9 cellular contexts compared by ENCODE assay signal in the genomic region with DNA sequence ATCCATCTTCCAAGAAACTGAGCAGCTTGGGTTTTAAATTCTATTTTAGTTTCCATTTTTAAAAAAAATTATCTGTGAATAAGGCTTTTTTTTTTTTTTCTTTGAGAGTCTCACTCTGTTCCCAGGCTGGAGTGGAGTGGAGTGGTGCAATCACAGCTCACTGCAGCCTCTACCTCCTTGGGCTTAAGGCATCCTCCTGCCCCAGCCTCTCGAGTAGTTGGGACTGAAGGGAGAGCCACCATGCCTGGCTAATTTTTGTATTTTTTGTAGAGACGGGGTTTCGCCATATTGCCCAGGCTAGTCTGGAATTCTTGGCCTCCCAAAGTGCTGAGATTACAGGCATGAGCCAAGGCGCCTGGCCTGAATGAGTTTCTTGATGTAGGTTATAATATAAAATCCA. TPM values are rescaled to one million over a fixed set of nuclear protein-coding genes. Genes with fewer than 3 reads are reported as not detected.
DNase-seq lines count a peak whose midpoint lies in the region; ATAC-seq, FAIRE-seq and TF ChIP-seq lines count a peak whose summit lies in the region.
"Had no signal": no experiment of that assay in that cellular context is flagged by ENCODE, and none has a peak within 500 bp of the region (broad histone marks: within the 10 kb centered on the region; RNA-seq: fewer than 3 reads in every experiment).

No MANE protein-coding gene starts in this region.

- peak overlapping the region; percentile 99 for H3K4me3 Mint-ChIP-seq in activated CD4-positive, alpha-beta memory T cell treated with anti-CD3 and anti-CD28 coated beads for 36 hours

- ATAC-seq in HepG2 (no peak), right lobe of liver (no peak), GM19463 (IDR thresholded peaks at IDR 0.05; ENCODE audit: unreplicated experiment) (no peak)

- H3K36me3 Mint-ChIP-seq in activated CD4-positive, alpha-beta memory T cell treated with anti-CD3 and anti-CD28 coated beads for 36 hours: peaks cover 51% of the 10 kb centered on the region

- POLR2A ChIA-PET in HepG2 (lab: Yijun Ruan, JAX): no interaction called here
- POLR2A ChIA-PET in activated CD4-positive, alpha-beta memory T cell treated with anti-CD3 and anti-CD28 coated beads for 36 hours (lab: Charles Lee): interaction anchor here (0.6 to 1.9 kb wide), 6 partner anchors 9 to 71 kb away, joined by 3 to 6 read pairs (median 5); partner anchors contain the start of gene HNRNPD

- BruUV-seq in HepG2 (replicated peaks; lab: Mats Ljungman, UMichigan): no TSS peak

- peak overlapping the region; percentile 94 for H3K4me2 ChIP-seq in HepG2 (ENCODE audit: low read depth, low read length)

- TF ChIP-seq EP300 in HepG2 (IDR thresholded peaks at IDR 0.05; ENCODE audit: low read depth in 2 of 2, low read length in 2 of 2) (no peak), HepG2 (CRISPR knock-in tag; IDR thresholded peaks at IDR 0.05; ENCODE audit: borderline replicate concordance) (no peak)

- TF ChIP-seq RAD21 in HepG2 (CRISPR knock-in tag; IDR thresholded peaks at IDR 0.05): no peak

- 68% methylated on average over 4 of the region's 4 CpGs for WGBS in HepG2 (ENCODE audit: low lambda C conversion rate)
- 88% methylated on average over 4 of the region's 4 CpGs for WGBS in right lobe of liver (ENCODE audit: insufficient coverage, low coverage, low lambda C conversion rate, missing lambda C conversion rate)

- H4K20me1 ChIP-seq in HepG2 (ENCODE audit: insufficient read depth, low read length): peaks cover 29% of the 10 kb centered on the region

- no peak overlapping the region for H3K27ac Mint-ChIP-seq in activated CD4-positive, alpha-beta memory T cell treated with anti-CD3 and anti-CD28 coated beads for 36 hours

- H3K36me3 ChIP-seq in HepG2 (replicated peaks in 1 of 2; ENCODE audit: control insufficient read depth in 1 of 2, insufficient read depth in 2 of 2, low read length in 2 of 2): peaks cover 0 to 12% of the 10 kb centered on the region in 2 experiments; a peak in 4 of 5 replicates
- peaks cover 0 to 4% (median 2%) of the 10 kb centered on the region in 4 donors for H3K36me3 ChIP-seq in right lobe of liver
- peaks cover 13% of the 10 kb centered on the region for H3K36me3 ChIP-seq in iPS-15b (ENCODE audit: control insufficient read depth, insufficient read depth, low read length)

- no peak overlapping the region for H2AFZ ChIP-seq in HepG2 (ENCODE audit: low read length)

- CTCF ChIA-PET in HepG2 (lab: Yijun Ruan, JAX; ENCODE audit: low intra/inter-chr PET ratio, low total read pairs): no interaction called here
- CTCF ChIA-PET in activated CD4-positive, alpha-beta memory T cell treated with anti-CD3 and anti-CD28 coated beads for 36 hours (lab: Charles Lee): interaction anchor here (0.9 to 1.4 kb wide), 3 partner anchors 30 to 60 kb away, joined by 3 to 10 read pairs (median 3); no protein-coding TSS in a partner anchor

- H3K27ac ChIP-seq in HepG2 (ENCODE audit: extremely low read length, insufficient read depth, low read length): no peak overlapping the region
- H3K27ac ChIP-seq in right lobe of liver: no peak overlapping the region

- H3K4me3 ChIP-seq in HepG2 (replicated peaks in 1 of 3; ENCODE audit: insufficient read depth in 1 of 3, low read depth in 2 of 3, low read length in 3 of 3) (peak overlapping the region in 2 of 3 experiments; percentile 74 to 79; a peak in 4 of 6 replicates), right lobe of liver (no peak overlapping the region), iPS-15b (ENCODE audit: low read depth, low read length) (peak overlapping the region; percentile 84)

- DNase-seq in HepG2 (ENCODE audit: low spot score) (no peak), right lobe of liver (no peak), HPDE6-E6E7 (ENCODE audit: extremely low spot score) (no peak), NCI-H526 (lab: John Stamatoyannopoulos, UW) (no peak), glomerular visceral epithelial cell (ENCODE audit: extremely low spot score) (no peak)
- no peak for DNase-seq in activated CD4-positive, alpha-beta memory T cell treated with anti-CD3 and anti-CD28 coated beads for 36 hours
- DNase-seq: NCI-H69 had no signal

- H3K4me1 Mint-ChIP-seq in activated CD4-positive, alpha-beta memory T cell treated with anti-CD3 and anti-CD28 coated beads for 36 hours (ENCODE audit: low read depth): peaks cover 52% of the 10 kb centered on the region

- no peaks in the 10 kb centered on the region for H3K9me3 ChIP-seq in HepG2 (ENCODE audit: low read length)
- no peaks in the 10 kb centered on the region for H3K9me3 ChIP-seq in right lobe of liver
- H3K9me3 ChIP-seq in iPS-15b (ENCODE audit: control insufficient read depth, insufficient read depth, low read length): no peaks in the 10 kb centered on the region

- H3K27me3 ChIP-seq in HepG2 (ENCODE audit: control insufficient read depth in 1 of 2, insufficient read depth in 2 of 2, low read length in 2 of 2) (no peaks in the 10 kb centered on the region; a peak in 1 of 5 replicates), right lobe of liver (no peaks in the 10 kb centered on the region), iPS-15b (ENCODE audit: control insufficient read depth, insufficient read depth, low read length) (no peaks in the 10 kb centered on the region)

- no peak for TF ChIP-seq CTCF in HepG2 (CRISPR knock-in tag; IDR thresholded peaks at IDR 0.05)
- TF ChIP-seq CTCF in right lobe of liver (IDR thresholded peaks at IDR 0.05): no peak

- no peaks in the 10 kb centered on the region for H3K27me3 Mint-ChIP-seq in activated CD4-positive, alpha-beta memory T cell treated with anti-CD3 and anti-CD28 coated beads for 36 hours

- peak overlapping the region; percentile 99; the same call in 1 of the 2 replicates for H3K9ac ChIP-seq in HepG2 (ENCODE audit: insufficient read depth, low read depth, low read length)
- H3K9ac ChIP-seq in iPS-15b (ENCODE audit: low read depth, low read length): no peak overlapping the region

- peaks cover 86% of the 10 kb centered on the region for H3K79me2 ChIP-seq in HepG2 (ENCODE audit: insufficient read depth, low read length)

- H3K9me3 Mint-ChIP-seq in activated CD4-positive, alpha-beta memory T cell treated with anti-CD3 and anti-CD28 coated beads for 36 hours: no peaks in the 10 kb centered on the region

- no peak for FAIRE-seq in HepG2 (lab: Jason Lieb, UNC)

- intact Hi-C loops in HepG2 (cut with micrococcal nuclease; ENCODE audit: unreplicated experiment) (loop anchor here (10.0 kb wide), 1 partner anchor 147 kb away; no protein-coding TSS in a partner anchor), right lobe of liver (cut with DNase I) (no loop called here)
- intact Hi-C loops in activated CD4-positive, alpha-beta memory T cell treated with anti-CD3 and anti-CD28 coated beads for 36 hours (cut with micrococcal nuclease): loop anchor here (2.0 to 5.0 kb wide), 3 partner anchors 579 to 1025 kb away; partner anchors contain the start of genes HELQ, LIN54, MRPS18C and PLAC8

- TF ChIP-seq POLR2A in HepG2 (IDR thresholded peaks at IDR 0.05; ENCODE audit: insufficient read depth in 1 of 2, low read depth in 2 of 2, low read length in 2 of 2) (no peak), right lobe of liver (IDR thresholded peaks at IDR 0.05) (no peak)

- H3K4me1 ChIP-seq in HepG2 (ENCODE audit: insufficient read depth, low read length) (peaks cover 59% of the 10 kb centered on the region), right lobe of liver (peaks cover 0 to 22% (median 4%) of the 10 kb centered on the region in 4 donors), iPS-15b (ENCODE audit: control insufficient read depth, insufficient read depth, low read length) (peaks cover 3% of the 10 kb centered on the region)

- in situ Hi-C loops in HepG2 (cut with HindIII; ENCODE audit: extremely low pct_ligation_motif_present, low pct_unique_long_range_greater_than_20kb): no loop called here

RNA-seq across cellular contexts. Expression of gene ENOPH1, which starts 1.4 kb away (rescaled TPM):
- 64.3 and 80.0 TPM in 2 replicates for total RNA-seq in HepG2 (2016; rRNA removed; fragmentation: Illumina TruSeq; extraction: Trizol)
- 8.7 and 10.0 TPM in 2 replicates for total RNA-seq in HepG2 (2016; cell fraction: cytosol; rRNA removed; fragmentation: Illumina TruSeq; extraction: Trizol; ENCODE audit: low read depth)
- total RNA-seq in HepG2 (2016; cell fraction: insoluble cytoplasmic fraction; rRNA removed; fragmentation: Illumina TruSeq; extraction: Trizol): 60.9 and 87.4 TPM in 2 replicates
- 29.1 and 30.2 TPM in 2 replicates for total RNA-seq in HepG2 (2016; cell fraction: membrane; rRNA removed; fragmentation: Illumina TruSeq; extraction: Trizol)
- total RNA-seq in HepG2 (2016; cell fraction: nucleus; rRNA removed; fragmentation: Illumina TruSeq; extraction: Trizol): 33.0 and 36.6 TPM in 2 replicates
- polyA plus RNA-seq in HepG2 (2011; rRNA removed): 14.2 and 15.5 TPM in 2 replicates
- 11.8 and 14.5 TPM in 2 replicates for polyA plus RNA-seq in HepG2 (2011; cell fraction: cytosol; rRNA removed)
- polyA plus RNA-seq in HepG2 (2011; cell fraction: nucleus; rRNA removed): 5.0 and 6.3 TPM in 2 replicates
- polyA plus RNA-seq in HepG2 (2012): 32.4 and 38.2 TPM in 2 replicates
- 8.3 and 10.4 TPM in 2 replicates for polyA plus RNA-seq in HepG2 (2016; cell fraction: cytosol; fragmentation: Illumina TruSeq; extraction: Trizol; ENCODE audit: low read depth)
- polyA plus RNA-seq in HepG2 (2016; cell fraction: insoluble cytoplasmic fraction; fragmentation: Illumina TruSeq; extraction: Trizol; ENCODE audit: low read depth): 106 and 112 TPM in 2 replicates
- polyA plus RNA-seq in HepG2 (2016; cell fraction: membrane; fragmentation: Illumina TruSeq; extraction: Trizol; ENCODE audit: low read depth): 27.5 and 27.7 TPM in 2 replicates
- 48.1 and 48.2 TPM in 2 replicates for polyA plus RNA-seq in HepG2 (2016; cell fraction: nucleus; fragmentation: Illumina TruSeq; extraction: Trizol; ENCODE audit: insufficient read depth, low read depth)
- 5.7 and 11.9 TPM in 2 replicates for polyA minus RNA-seq in HepG2 (2011; rRNA and poly(A)+ RNA removed; ENCODE audit: low replicate concordance)
- polyA minus RNA-seq in HepG2 (2011; cell fraction: cytosol; rRNA and poly(A)+ RNA removed): 8.7 and 9.1 TPM in 2 replicates
- 11.1 and 11.8 TPM in 2 replicates for polyA minus RNA-seq in HepG2 (2011; cell fraction: nucleus; rRNA and poly(A)+ RNA removed)
- total RNA-seq in right lobe of liver: 10 to 100 TPM in 3 of 6 experiments, 1 to 10 TPM in 3; 8.2 to 18.9 (median 9.9) TPM
- total RNA-seq in activated CD4-positive, alpha-beta memory T cell treated with anti-CD3 and anti-CD28 coated beads for 36 hours: 10 to 100 TPM; 69.2 to 70.8 TPM

RNA-seq across cellular contexts. Expression of gene HNRNPDL, which starts 1.6 kb away (rescaled TPM):
- 414 and 452 TPM in 2 replicates for total RNA-seq in HepG2 (2016; rRNA removed; fragmentation: Illumina TruSeq; extraction: Trizol)
- total RNA-seq in HepG2 (2016; cell fraction: cytosol; rRNA removed; fragmentation: Illumina TruSeq; extraction: Trizol; ENCODE audit: low read depth): 143 and 144 TPM in 2 replicates
- total RNA-seq in HepG2 (2016; cell fraction: insoluble cytoplasmic fraction; rRNA removed; fragmentation: Illumina TruSeq; extraction: Trizol): 427 and 432 TPM in 2 replicates
- total RNA-seq in HepG2 (2016; cell fraction: membrane; rRNA removed; fragmentation: Illumina TruSeq; extraction: Trizol): 232 and 236 TPM in 2 replicates
- 243 and 271 TPM in 2 replicates for total RNA-seq in HepG2 (2016; cell fraction: nucleus; rRNA removed; fragmentation: Illumina TruSeq; extraction: Trizol)
- 139 and 167 TPM in 2 replicates for polyA plus RNA-seq in HepG2 (2011; rRNA removed)
- 73.1 and 91.3 TPM in 2 replicates for polyA plus RNA-seq in HepG2 (2011; cell fraction: cytosol; rRNA removed)
- 345 and 410 TPM in 2 replicates for polyA plus RNA-seq in HepG2 (2011; cell fraction: nucleus; rRNA removed)
- polyA plus RNA-seq in HepG2 (2012): 216 and 256 TPM in 2 replicates
- polyA plus RNA-seq in HepG2 (2016; cell fraction: cytosol; fragmentation: Illumina TruSeq; extraction: Trizol; ENCODE audit: low read depth): 139 and 159 TPM in 2 replicates
- 561 and 571 TPM in 2 replicates for polyA plus RNA-seq in HepG2 (2016; cell fraction: insoluble cytoplasmic fraction; fragmentation: Illumina TruSeq; extraction: Trizol; ENCODE audit: low read depth)
- 206 and 210 TPM in 2 replicates for polyA plus RNA-seq in HepG2 (2016; cell fraction: membrane; fragmentation: Illumina TruSeq; extraction: Trizol; ENCODE audit: low read depth)
- polyA plus RNA-seq in HepG2 (2016; cell fraction: nucleus; fragmentation: Illumina TruSeq; extraction: Trizol; ENCODE audit: insufficient read depth, low read depth): 560 and 581 TPM in 2 replicates
- polyA minus RNA-seq in HepG2 (2011; rRNA and poly(A)+ RNA removed; ENCODE audit: low replicate concordance): 13.6 and 13.9 TPM in 2 replicates
- 39.4 and 44.4 TPM in 2 replicates for polyA minus RNA-seq in HepG2 (2011; cell fraction: cytosol; rRNA and poly(A)+ RNA removed)
- 222 and 229 TPM in 2 replicates for polyA minus RNA-seq in HepG2 (2011; cell fraction: nucleus; rRNA and poly(A)+ RNA removed)
- total RNA-seq in right lobe of liver: 10 to 100 TPM; 43.0 to 55.0 (median 52.4) TPM
- total RNA-seq in activated CD4-positive, alpha-beta memory T cell treated with anti-CD3 and anti-CD28 coated beads for 36 hours: 100 to 1,000 TPM; 264 to 277 TPM

RNA-seq across cellular contexts. Expression of gene HNRNPD, which starts 58.0 kb away (rescaled TPM):
- total RNA-seq in HepG2 (2016; rRNA removed; fragmentation: Illumina TruSeq; extraction: Trizol) (64.0 and 156 TPM in 2 replicates), right lobe of liver (10 to 100 TPM; 34.5 to 67.1 (median 42.6) TPM)
- 12.3 and 15.1 TPM in 2 replicates for total RNA-seq in HepG2 (2016; cell fraction: cytosol; rRNA removed; fragmentation: Illumina TruSeq; extraction: Trizol; ENCODE audit: low read depth)
- total RNA-seq in HepG2 (2016; cell fraction: insoluble cytoplasmic fraction; rRNA removed; fragmentation: Illumina TruSeq; extraction: Trizol): 61.5 and 145 TPM in 2 replicates
- total RNA-seq in HepG2 (2016; cell fraction: membrane; rRNA removed; fragmentation: Illumina TruSeq; extraction: Trizol): 46.1 and 47.0 TPM in 2 replicates
- total RNA-seq in HepG2 (2016; cell fraction: nucleus; rRNA removed; fragmentation: Illumina TruSeq; extraction: Trizol): 110 and 134 TPM in 2 replicates
- 54.1 and 69.7 TPM in 2 replicates for polyA plus RNA-seq in HepG2 (2011; rRNA removed)
- polyA plus RNA-seq in HepG2 (2011; cell fraction: cytosol; rRNA removed): 21.8 and 23.3 TPM in 2 replicates
- 176 and 244 TPM in 2 replicates for polyA plus RNA-seq in HepG2 (2011; cell fraction: nucleus; rRNA removed)
- 157 and 239 TPM in 2 replicates for polyA plus RNA-seq in HepG2 (2012)
- 53.9 and 55.1 TPM in 2 replicates for polyA plus RNA-seq in HepG2 (2016; cell fraction: cytosol; fragmentation: Illumina TruSeq; extraction: Trizol; ENCODE audit: low read depth)
- polyA plus RNA-seq in HepG2 (2016; cell fraction: insoluble cytoplasmic fraction; fragmentation: Illumina TruSeq; extraction: Trizol; ENCODE audit: low read depth): 522 and 595 TPM in 2 replicates
- polyA plus RNA-seq in HepG2 (2016; cell fraction: membrane; fragmentation: Illumina TruSeq; extraction: Trizol; ENCODE audit: low read depth): 102 and 109 TPM in 2 replicates
- polyA plus RNA-seq in HepG2 (2016; cell fraction: nucleus; fragmentation: Illumina TruSeq; extraction: Trizol; ENCODE audit: insufficient read depth, low read depth): 411 and 423 TPM in 2 replicates
- polyA minus RNA-seq in HepG2 (2011; rRNA and poly(A)+ RNA removed; ENCODE audit: low replicate concordance): 13.6 and 19.8 TPM in 2 replicates
- 28.6 and 36.3 TPM in 2 replicates for polyA minus RNA-seq in HepG2 (2011; cell fraction: cytosol; rRNA and poly(A)+ RNA removed)
- polyA minus RNA-seq in HepG2 (2011; cell fraction: nucleus; rRNA and poly(A)+ RNA removed): 93.0 and 117 TPM in 2 replicates
- total RNA-seq in activated CD4-positive, alpha-beta memory T cell treated with anti-CD3 and anti-CD28 coated beads for 36 hours: 100 to 1,000 TPM; 398 to 400 TPM

Comparison
In these comparisons a context has a peak if more than half of its experiments do, and no peak if none do; other contexts are left out.
1. H3K4me3 ChIP-seq: peak in HepG2 (2 of 3) and iPS-15b (single experiment); none in right lobe of liver (0 of 3).
2. intact Hi-C loops: an anchor here in HepG2 (10.0 kb wide) and activated CD4-positive, alpha-beta memory T cell treated with anti-CD3 and anti-CD28 coated beads for 36 hours (2.0 to 5.0 kb wide); none called in right lobe of liver.